Comparison of ENCODE assay signal across 8 cellular contexts in genomic region chr10:67884313-67884841, GRCh38. TPM values are rescaled to one million over a fixed set of nuclear protein-coding genes. Genes with fewer than 3 reads are reported as not detected.
DNase-seq lines count a peak whose midpoint lies in the region; ATAC-seq and TF ChIP-seq lines count a peak whose summit lies in the region.

SIRT1 (plus strand) TSS chr10:67884656; CDS start chr10:67884722, 66 bp downstream.

- H3K4me3 ChIP-seq in left ventricle myocardium inferior (peak within 1 kb of the TSS; percentile 85), prostate gland (peak within 1 kb of the TSS; percentile 60 to 91)

- H3K4me1 ChIP-seq in left ventricle myocardium inferior (peaks cover 53% of the 10 kb centered on the region), prostate gland (replicated peaks) (peaks cover 2% of the 10 kb centered on the region)

- peaks cover 14% of the 10 kb centered on the region for H3K4me1 Mint-ChIP-seq in T-helper 17 cell

- peaks cover 27% of the 10 kb centered on the region for H3K36me3 ChIP-seq in left ventricle myocardium inferior
- no peaks in the 10 kb centered on the region for H3K36me3 ChIP-seq in prostate gland

- peak within 1 kb of the TSS; percentile 95 for H3K4me3 Mint-ChIP-seq in T-helper 17 cell

- H3K27ac ChIP-seq in left ventricle myocardium inferior (replicated peaks): peak within 1 kb of the TSS; percentile 96
- H3K27ac ChIP-seq in prostate gland: peak within 1 kb of the TSS; percentile 92 to 97

- peak within 1 kb of the TSS; percentile 95 for H3K27ac Mint-ChIP-seq in T-helper 17 cell

- intact Hi-C loops in left ventricle myocardium inferior (cut with micrococcal nuclease) (no loop called here), prostate gland (cut with DNase I) (loop anchor here (10.0 kb wide), 2 partner anchors 190 to 450 kb away; partner anchors contain the start of genes HERC4, HNRNPH3 and PBLD)

- H3K27me3 ChIP-seq in left ventricle myocardium inferior (ENCODE audit: low read depth): no peaks in the 10 kb centered on the region
- H3K27me3 ChIP-seq in prostate gland (replicated peaks; ENCODE audit: insufficient read depth): no peaks in the 10 kb centered on the region

- ATAC-seq in GM18499 (IDR thresholded peaks at IDR 0.05; ENCODE audit: insufficient read depth, unreplicated experiment) (peak; percentile 68), HG02885 (IDR thresholded peaks at IDR 0.05; ENCODE audit: poor library complexity, unreplicated experiment) (peak; percentile 85), T-helper 17 cell (peak; percentile 80)

- peak; percentile 77 for DNase-seq in NCI-H1694 (lab: John Stamatoyannopoulos, UW)
- DNase-seq in T-helper 17 cell: peak; percentile 90 to 91 (median 90)
- peak; percentile 69 to 98 (median 92) for DNase-seq in amygdala (lab: John Stamatoyannopoulos, UW)
- peak; percentile 98 for DNase-seq in left ventricle myocardium inferior
- DNase-seq in prostate gland (ENCODE audit: low spot score): peak; percentile 97
- peak; percentile 97 for DNase-seq in ureter (ENCODE audit: low spot score)

- no peaks in the 10 kb centered on the region for H3K27me3 Mint-ChIP-seq in T-helper 17 cell

- peak; percentile 6 for TF ChIP-seq CTCF in left ventricle myocardium inferior (IDR thresholded peaks at IDR 0.05; ENCODE audit: borderline replicate concordance)
- TF ChIP-seq CTCF in prostate gland (IDR thresholded peaks at IDR 0.05): no peak

- 2% methylated on average over 45 of the region's 62 CpGs for WGBS in prostate gland

- H3K36me3 Mint-ChIP-seq in T-helper 17 cell (ENCODE audit: low read depth): peaks cover 3% of the 10 kb centered on the region

- no peaks in the 10 kb centered on the region for H3K9me3 ChIP-seq in T-helper 17 cell (ENCODE audit: control insufficient read depth, low read length, poor library complexity, severe bottlenecking)
- no peaks in the 10 kb centered on the region for H3K9me3 ChIP-seq in left ventricle myocardium inferior (replicated peaks)
- no peaks in the 10 kb centered on the region for H3K9me3 ChIP-seq in prostate gland

- peak; percentile 92 for TF ChIP-seq POLR2A in prostate gland (IDR thresholded peaks at IDR 0.05)

RNA-seq across cellular contexts. Expression of gene SIRT1, which starts in this region (rescaled TPM):
- total RNA-seq in T-helper 17 cell (10 to 100 TPM; 48.4 to 56.4 TPM), left ventricle myocardium inferior (10.6 TPM), prostate gland (10 to 100 TPM; 22.0 to 46.2 TPM), ureter (23.5 TPM)

Comparison
In these comparisons a context has a peak if more than half of its experiments do, and no peak if none do; other contexts are left out.
1. Peak in every context shown above with its lines: DNase-seq, ATAC-seq, H3K4me3 ChIP-seq and H3K27ac ChIP-seq.